23 cellular contexts compared by ENCODE assay signal in genomic region chr15:66629817-66630576, GRCh38.
DNase-seq lines count a peak whose midpoint lies in the region; ATAC-seq, FAIRE-seq and TF ChIP-seq lines count a peak whose summit lies in the region.
"Had no signal": no experiment of that assay in that cellular context is flagged by ENCODE, and none has a peak within 500 bp of the region (broad histone marks: within the 10 kb centered on the region; RNA-seq: fewer than 3 reads in every experiment).

No MANE protein-coding gene starts in this region.

- intact Hi-C loops in right lobe of liver (cut with DNase I) (loop anchor here (10.0 kb wide), 1 partner anchor 65 kb away; no protein-coding TSS in a partner anchor), HepG2 (cut with micrococcal nuclease; ENCODE audit: unreplicated experiment) (no loop called here), K562 (cut with micrococcal nuclease) (loop anchor here (5.0 kb wide), 1 partner anchor 42 kb away; no protein-coding TSS in a partner anchor), lower lobe of right lung (cut with DNase I) (no loop called here)

- no peak for TF ChIP-seq EP300 in HepG2 (IDR thresholded peaks at IDR 0.05; ENCODE audit: low read depth in 2 of 2, low read length in 2 of 2)
- TF ChIP-seq EP300 in HepG2 (CRISPR knock-in tag; IDR thresholded peaks at IDR 0.05; ENCODE audit: borderline replicate concordance): no peak
- no peak for TF ChIP-seq EP300 in K562 (IDR thresholded peaks at IDR 0.05; ENCODE audit: low read length)

- H3K27ac ChIP-seq in right lobe of liver (no peak overlapping the region), HepG2 (ENCODE audit: extremely low read length, insufficient read depth, low read length) (no peak overlapping the region), K562 (ENCODE audit: extremely low read depth, low read depth, low read length) (peak overlapping the region; percentile 73), lower lobe of right lung (peak overlapping the region; percentile 72)
- H3K27ac ChIP-seq: KMS-11, vagina had no signal

- 70% methylated on average over 1 of the region's 4 CpGs for WGBS in right lobe of liver (ENCODE audit: insufficient coverage, low coverage, low lambda C conversion rate, missing lambda C conversion rate)
- WGBS in HepG2 (ENCODE audit: low lambda C conversion rate): 33% methylated on average over 2 of the region's 4 CpGs
- 43% methylated on average over 4 of the region's 4 CpGs for WGBS in K562 (ENCODE audit: insufficient coverage, low coverage, missing lambda C conversion rate)

- H3K36me3 ChIP-seq in right lobe of liver (no peaks in the 10 kb centered on the region), HepG2 (replicated peaks in 1 of 2; ENCODE audit: control insufficient read depth in 1 of 2, insufficient read depth in 2 of 2, low read length in 2 of 2) (no peaks in the 10 kb centered on the region), K562 (ENCODE audit: control insufficient read depth, insufficient read depth, low read length) (peaks cover 40% of the 10 kb centered on the region), lower lobe of right lung (no peaks in the 10 kb centered on the region)
- H3K36me3 ChIP-seq: vagina had no signal

- in situ Hi-C loops in HepG2 (cut with HindIII; ENCODE audit: extremely low pct_ligation_motif_present, low pct_unique_long_range_greater_than_20kb) (no loop called here), K562 (cut with MboI) (no loop called here)

- TF ChIP-seq RAD21 in HepG2 (CRISPR knock-in tag; IDR thresholded peaks at IDR 0.05) (no peak), K562 (CRISPR knock-in tag; conservative IDR thresholded peaks at IDR 0.05 in 1 of 2, IDR thresholded peaks at IDR 0.05 in 1 of 2) (no peak)

- no peaks in the 10 kb centered on the region for H3K27me3 ChIP-seq in right lobe of liver
- peaks cover 0 to 3% of the 10 kb centered on the region in 2 experiments; a peak in 1 of 5 replicates for H3K27me3 ChIP-seq in HepG2 (ENCODE audit: control insufficient read depth in 1 of 2, insufficient read depth in 2 of 2, low read length in 2 of 2)
- no peaks in the 10 kb centered on the region for H3K27me3 ChIP-seq in K562 (ENCODE audit: control insufficient read depth in 2 of 2, insufficient read depth in 2 of 2, low read length in 2 of 2)
- no peaks in the 10 kb centered on the region for H3K27me3 ChIP-seq in lower lobe of right lung (ENCODE audit: low read depth)
- H3K27me3 ChIP-seq: vagina had no signal

- H3K9ac ChIP-seq in HepG2 (ENCODE audit: insufficient read depth, low read depth, low read length) (no peak overlapping the region), K562 (ENCODE audit: insufficient read depth in 1 of 2, low read depth in 2 of 2, low read length in 2 of 2) (peak overlapping the region; percentile 46 to 89)
- H3K9ac ChIP-seq: KMS-11 had no signal

- peak in 1 of 3 donors; percentile 51 for DNase-seq in right lobe of liver
- DNase-seq in HepG2 (ENCODE audit: low spot score): no peak
- DNase-seq in K562 (ENCODE audit: extremely low read depth in 1 of 4, low spot score in 3 of 4): no peak
- DNase-seq in lower lobe of right lung: no peak
- no peak for DNase-seq in NCI-H2227 (lab: John Stamatoyannopoulos, UW; ENCODE audit: unreplicated experiment)
- DNase-seq in iPS-NIHi11 (ENCODE audit: low spot score): no peak
- DNase-seq: ACHN; activated CD4-positive, CD25-positive, alpha-beta regulatory T cell treated with anti-CD3 and anti-CD28 coated beads, Interleukin-2, amount 50 U/mL, for 72 hours; NCI-H187 treated with DMSO at 0.1 percent for 48 hours; NCI-H345; stimulated activated CD8-positive, alpha-beta memory T cell treated with anti-CD3 and anti-CD28 coated beads, Interleukin-4, amount 100 ng/mL, for 48 hours; T-helper 9 cell had no signal

- H3K4me1 ChIP-seq in right lobe of liver: no peaks in the 10 kb centered on the region
- no peaks in the 10 kb centered on the region; the same call in 1 of the 2 replicates for H3K4me1 ChIP-seq in HepG2 (ENCODE audit: insufficient read depth, low read length)
- peaks cover 61 to 69% of the 10 kb centered on the region in 2 experiments for H3K4me1 ChIP-seq in K562 (replicated peaks in 1 of 2; ENCODE audit: control insufficient read depth in 2 of 2, insufficient read depth in 2 of 2, low read length in 2 of 2)
- H3K4me1 ChIP-seq in lower lobe of right lung: peaks cover 35% of the 10 kb centered on the region
- H3K4me1 ChIP-seq: vagina had no signal

- FAIRE-seq in HepG2 (lab: Jason Lieb, UNC) (no peak), K562 (lab: Jason Lieb, UNC) (no peak)
- FAIRE-seq: astrocyte, colon, endometrium, G401.6, RCC 7860 had no signal

- H3K4me2 ChIP-seq in HepG2 (ENCODE audit: low read depth, low read length) (no peak overlapping the region), K562 (ENCODE audit: insufficient read depth, low read length) (peak overlapping the region; percentile 76)
- H3K4me2 ChIP-seq: KMS-11 had no signal

- no peaks in the 10 kb centered on the region for H3K79me2 ChIP-seq in HepG2 (ENCODE audit: insufficient read depth, low read length)
- H3K79me2 ChIP-seq in K562 (ENCODE audit: control insufficient read depth, insufficient read depth, low read length): peaks cover 92% of the 10 kb centered on the region

- BruUV-seq in HepG2 (replicated peaks; lab: Mats Ljungman, UMichigan): no TSS peak
- BruUV-seq in K562 (replicated peaks; lab: Mats Ljungman, UMichigan): no TSS peak

- H3K9me3 ChIP-seq in right lobe of liver (no peaks in the 10 kb centered on the region), HepG2 (ENCODE audit: low read length) (no peaks in the 10 kb centered on the region), K562 (replicated peaks; ENCODE audit: control insufficient read depth, insufficient read depth, low read depth, low read length) (no peaks in the 10 kb centered on the region), lower lobe of right lung (no peaks in the 10 kb centered on the region)
- H3K9me3 ChIP-seq: vagina had no signal

- TF ChIP-seq POLR2A in right lobe of liver (IDR thresholded peaks at IDR 0.05) (no peak), HepG2 (IDR thresholded peaks at IDR 0.05; ENCODE audit: insufficient read depth in 1 of 2, low read depth in 2 of 2, low read length in 2 of 2) (no peak), K562 (conservative IDR thresholded peaks at IDR 0.05) (no peak)

- TF ChIP-seq CTCF in right lobe of liver (IDR thresholded peaks at IDR 0.05) (no peak), HepG2 (CRISPR knock-in tag; IDR thresholded peaks at IDR 0.05) (no peak), K562 (IDR thresholded peaks at IDR 0.05 in 2 of 3, conservative IDR thresholded peaks at IDR 0.05 in 1 of 3; ENCODE audit: insufficient read depth in 2 of 3, low read depth in 1 of 3, low read length in 3 of 3) (no peak), lower lobe of right lung (IDR thresholded peaks at IDR 0.05) (no peak)

- H3K4me3 ChIP-seq in right lobe of liver: no peak overlapping the region
- no peak overlapping the region for H3K4me3 ChIP-seq in HepG2 (replicated peaks in 1 of 3; ENCODE audit: insufficient read depth in 1 of 3, low read depth in 2 of 3, low read length in 3 of 3)
- H3K4me3 ChIP-seq in K562: no peak overlapping the region
- H3K4me3 ChIP-seq in lower lobe of right lung: no peak overlapping the region
- H3K4me3 ChIP-seq: vagina had no signal

- CTCF ChIA-PET in HepG2 (lab: Yijun Ruan, JAX; ENCODE audit: low intra/inter-chr PET ratio, low total read pairs): no interaction called here
- CTCF ChIA-PET in K562 (lab: Yijun Ruan, JAX; ENCODE audit: low intra/inter-chr PET ratio): interaction anchor here (0.6 kb wide), 1 partner anchor 85 kb away, joined by 3 read pairs; no protein-coding TSS in a partner anchor

- H2AFZ ChIP-seq in HepG2 (ENCODE audit: low read length) (no peak overlapping the region), K562 (ENCODE audit: low read depth, low read length) (no peak overlapping the region)

- ATAC-seq in right lobe of liver (peak in 3 of 4 donors; percentile 17 to 33 (median 18)), HepG2 (no peak), K562 (no peak), lower lobe of right lung (no peak), GM19397 (IDR thresholded peaks at IDR 0.05; ENCODE audit: unreplicated experiment) (no peak), GM21825 (IDR thresholded peaks at IDR 0.05; ENCODE audit: unreplicated experiment) (no peak)
- ATAC-seq: activated naive CD4-positive, alpha-beta T cell treated with anti-CD3 and anti-CD28 coated beads, Interleukin-2, amount 50 U/mL, for 72 hours; SK-N-SH treated with all-trans-retinoic acid at 6 μM for 48 hours had no signal

- H3K9me1 ChIP-seq in K562 (ENCODE audit: control insufficient read depth, insufficient read depth, low read length): peaks cover 5% of the 10 kb centered on the region

- H4K20me1 ChIP-seq in HepG2 (ENCODE audit: insufficient read depth, low read length): no peaks in the 10 kb centered on the region
- peaks cover 28% of the 10 kb centered on the region for H4K20me1 ChIP-seq in K562 (replicated peaks; ENCODE audit: control insufficient read depth, insufficient read depth, low read length)

- POLR2A ChIA-PET in HepG2 (lab: Yijun Ruan, JAX): no interaction called here
- POLR2A ChIA-PET in K562 (lab: Yijun Ruan, JAX): interaction anchor here (0.6 to 1.2 kb wide), 3 partner anchors 18 to 73 kb away, joined by 3 to 4 read pairs (median 4); no protein-coding TSS in a partner anchor

TF ChIP-seq in HepG2, 621 proteins besides CTCF, POLR2A, EP300 and RAD21 (continues in another document):
- TF ChIP-seq ZFP36 (IDR thresholded peaks at IDR 0.05; ENCODE audit: borderline replicate concordance, low read depth, low read length, partially characterized antibody): no peak
- TF ChIP-seq ZNF101 (CRISPR knock-in tag; IDR thresholded peaks at IDR 0.05; ENCODE audit: borderline replicate concordance, low read depth): no peak
- no peak for TF ChIP-seq FOXK2 (IDR thresholded peaks at IDR 0.05)
- TF ChIP-seq ZNF891 (CRISPR knock-in tag; IDR thresholded peaks at IDR 0.05): no peak
- no peak for TF ChIP-seq SYNCRIP (IDR thresholded peaks at IDR 0.05; ENCODE audit: insufficient read depth, low read depth, low read length)
- TF ChIP-seq ZNF570 (CRISPR knock-in tag; IDR thresholded peaks at IDR 0.05; ENCODE audit: borderline replicate concordance): no peak
- TF ChIP-seq RBFOX2 (IDR thresholded peaks at IDR 0.05; ENCODE audit: low read depth, low read length): no peak
- TF ChIP-seq MYNN (CRISPR knock-in tag; IDR thresholded peaks at IDR 0.05; ENCODE audit: low read depth): no peak

TF ChIP-seq in K562, 482 proteins besides CTCF, POLR2A, EP300 and RAD21 (continues in another document):
- TF ChIP-seq HSF4 (CRISPR knock-in tag; IDR thresholded peaks at IDR 0.05; ENCODE audit: borderline replicate concordance) (0 out of 2 replicates have a peak, but pooled peaks have one; percentile 24), ZNF282 (CRISPR knock-in tag; IDR thresholded peaks at IDR 0.05) (0 out of 2 replicates have a peak, but pooled peaks have one; percentile 36), CREB3 (tag; conservative IDR thresholded peaks at IDR 0.05; ENCODE audit: low read depth) (no peak)

Comparison
In these comparisons a context has a peak if more than half of its experiments do, and no peak if none do; other contexts are left out.
1. ATAC-seq: peak in right lobe of liver (3 of 4); none in HepG2 (single experiment), K562 (single experiment), lower lobe of right lung (0 of 2), GM19397 (single experiment) and GM21825 (single experiment).
2. intact Hi-C loops: an anchor here in right lobe of liver (10.0 kb wide) and K562 (5.0 kb wide); none called in HepG2 and lower lobe of right lung.
3. H3K27ac ChIP-seq: peak in K562 (single experiment) and lower lobe of right lung (single experiment); none in right lobe of liver (0 of 3) and HepG2 (single experiment).